In genomic region chr4:113610542-113610941, GRCh38 we compare ENCODE assay signal across 17 cellular contexts.
DNase-seq lines count a peak whose midpoint lies in the region; ATAC-seq and TF ChIP-seq lines count a peak whose summit lies in the region.
"Had no signal": no experiment of that assay in that cellular context is flagged by ENCODE, and none has a peak within 500 bp of the region (broad histone marks: within the 10 kb centered on the region; RNA-seq: fewer than 3 reads in every experiment).

No MANE protein-coding gene starts in this region.

- H3K4me1 ChIP-seq in right atrium auricular region, result peaks cover 0 to 28% of the 10 kb centered on the region in 2 donors
- H3K4me1 ChIP-seq in OCI-LY1 (ENCODE audit: insufficient read depth, low read length, severe bottlenecking), result peaks cover 100% of the 10 kb centered on the region
- H3K4me1 ChIP-seq in stomach, result peaks cover 0 to 36% (median 15%) of the 10 kb centered on the region in 4 donors
- no peaks in the 10 kb centered on the region for H3K4me1 ChIP-seq in transverse colon

- no peaks in the 10 kb centered on the region for H3F3A ChIP-seq in OCI-LY1 (ENCODE audit: insufficient read depth, low read length)

- peak; percentile 53 for ATAC-seq in Right ventricle myocardium inferior
- no peak for ATAC-seq in left colon
- ATAC-seq in SK-N-SH treated with all-trans-retinoic acid at 6 μM for 48 hours, result no peak
- ATAC-seq: CD8-positive, alpha-beta T cell; HepG2 had no signal

- TF ChIP-seq POLR2A in stomach (IDR thresholded peaks at IDR 0.05), result no peak
- no peak for TF ChIP-seq POLR2A in transverse colon (IDR thresholded peaks at IDR 0.05)

- TF ChIP-seq EP300 in stomach (IDR thresholded peaks at IDR 0.05) (no peak), transverse colon (IDR thresholded peaks at IDR 0.05; ENCODE audit: low read depth) (no peak)

- H3K9me2 ChIP-seq in OCI-LY1 (ENCODE audit: low read depth, low read length), result no peaks in the 10 kb centered on the region

- H3K9ac ChIP-seq in OCI-LY1 (ENCODE audit: low read length), result peak overlapping the region; percentile 8
- H3K9ac ChIP-seq: KMS-11 had no signal

- H3K36me3 ChIP-seq in right atrium auricular region, result no peaks in the 10 kb centered on the region
- peaks cover 15% of the 10 kb centered on the region for H3K36me3 ChIP-seq in OCI-LY1 (ENCODE audit: insufficient read depth, low read length)
- peaks cover 0 to 16% (median 10%) of the 10 kb centered on the region in 4 donors for H3K36me3 ChIP-seq in stomach
- no peaks in the 10 kb centered on the region for H3K36me3 ChIP-seq in transverse colon
- H3K36me3 ChIP-seq: MG63 had no signal

- intact Hi-C loops in Right ventricle myocardium inferior (cut with DNase I), result no loop called here
- intact Hi-C loops in stomach (cut with DNase I; ENCODE audit: low total_unique reads), result no loop called here
- intact Hi-C loops in transverse colon (cut with DNase I; ENCODE audit: low total_unique reads), result no loop called here
- intact Hi-C loops in left colon (cut with DNase I, micrococcal nuclease), result no loop called here

- no peak overlapping the region for H3K4me3 ChIP-seq in right atrium auricular region
- H3K4me3 ChIP-seq in OCI-LY1 (ENCODE audit: low read depth, low read length, poor library complexity, severe bottlenecking), result no peak overlapping the region
- H3K4me3 ChIP-seq in stomach, result no peak overlapping the region
- no peak overlapping the region for H3K4me3 ChIP-seq in transverse colon
- H3K4me3 ChIP-seq: MG63, PC-9, SK-N-MC had no signal

- H3K27me3 ChIP-seq in right atrium auricular region, result no peaks in the 10 kb centered on the region
- no peaks in the 10 kb centered on the region for H3K27me3 ChIP-seq in OCI-LY1 (ENCODE audit: insufficient read depth, low read length)
- no peaks in the 10 kb centered on the region for H3K27me3 ChIP-seq in stomach
- no peaks in the 10 kb centered on the region for H3K27me3 ChIP-seq in transverse colon
- H3K27me3 ChIP-seq: MG63 had no signal

- in situ Hi-C loops in transverse colon (cut with MboI; ENCODE audit: low pct_ligation_motif_present in 1 of 4, low pct_unique_long_range_greater_than_20kb in 1 of 4, low sequenced_read_pairs in 3 of 4), result no loop called here

- H3K4me2 ChIP-seq in OCI-LY1 (ENCODE audit: low read length), result peak overlapping the region; percentile 49
- H3K4me2 ChIP-seq: KMS-11, PC-9 had no signal

- TF ChIP-seq CTCF in right atrium auricular region (IDR thresholded peaks at IDR 0.05) (no peak), OCI-LY1 (IDR thresholded peaks at IDR 0.05; ENCODE audit: low read length) (no peak), stomach (IDR thresholded peaks at IDR 0.05) (no peak), transverse colon (IDR thresholded peaks at IDR 0.05) (no peak)

- H3K9me3 ChIP-seq in right atrium auricular region, result no peaks in the 10 kb centered on the region
- H3K9me3 ChIP-seq in OCI-LY1 (ENCODE audit: low read length), result no peaks in the 10 kb centered on the region
- H3K9me3 ChIP-seq in stomach, result no peaks in the 10 kb centered on the region
- no peaks in the 10 kb centered on the region for H3K9me3 ChIP-seq in transverse colon
- H3K9me3 ChIP-seq: MG63 had no signal

- WGBS in stomach, 5 donors, result 34 to 51% (median 41%) methylated on average over 3 of the region's 3 CpGs
- 93 to 94% methylated on average over 3 of the region's 3 CpGs for WGBS in transverse colon (ENCODE audit: low coverage in 1 of 2), 2 donors

- DNase-seq in Right ventricle myocardium inferior (ENCODE audit: missing footprints), result peak; percentile 51
- no peak for DNase-seq in right atrium auricular region (ENCODE audit: low spot score)
- peak; percentile 28 for DNase-seq in NCI-H1436 (lab: John Stamatoyannopoulos, UW)
- peak; percentile 28 for DNase-seq in stomach
- DNase-seq in transverse colon, result no peak
- no peak for DNase-seq in left colon
- DNase-seq: CD8-positive, alpha-beta T cell; EL; MG63; NCI-H146; NCI-H526; PC-9 had no signal

- H2AFZ ChIP-seq in OCI-LY1 (ENCODE audit: low read length), result no peak overlapping the region
- H2AFZ ChIP-seq: PC-9 had no signal

- H3K27ac ChIP-seq in right atrium auricular region (peak overlapping the region in 1 of 2 donors; percentile 54), OCI-LY1 (ENCODE audit: low read depth, low read length, poor library complexity, severe bottlenecking) (peak overlapping the region; percentile 84), stomach (no peak overlapping the region), transverse colon (no peak overlapping the region)
- H3K27ac ChIP-seq: KMS-11, PC-9, SK-N-MC had no signal

- H3K79me2 ChIP-seq in OCI-LY1 (ENCODE audit: insufficient read depth, low read length), result peaks cover 14% of the 10 kb centered on the region; the same call in 1 of the 2 replicates

- no peaks in the 10 kb centered on the region for H4K20me1 ChIP-seq in OCI-LY1 (ENCODE audit: insufficient read depth, low read length)

TF ChIP-seq in SK-N-SH treated with all-trans-retinoic acid at 6 μM for 48 hours, 23 proteins besides CTCF, POLR2A, EP300 and RAD21:
- TF ChIP-seq PPARA (CRISPR knock-in tag; IDR thresholded peaks at IDR 0.05; ENCODE audit: borderline replicate concordance) (no peak), TOX (CRISPR knock-in tag; IDR thresholded peaks at IDR 0.05; ENCODE audit: borderline replicate concordance) (no peak), CSRNP3 (CRISPR knock-in tag; IDR thresholded peaks at IDR 0.05) (no peak), TSHZ2 (CRISPR knock-in tag; IDR thresholded peaks at IDR 0.05) (no peak), OSR1 (CRISPR knock-in tag; IDR thresholded peaks at IDR 0.05) (no peak), ISL1 (CRISPR knock-in tag; IDR thresholded peaks at IDR 0.05) (no peak)
TF ChIP-seq in SK-N-SH treated with all-trans-retinoic acid at 6 μM for 48 hours: peak in this region for 0.

Comparison
In these comparisons a context has a peak if more than half of its experiments do, and no peak if none do; other contexts are left out.
1. DNase-seq: peak in Right ventricle myocardium inferior (single experiment), NCI-H1436 (single experiment) and stomach (single experiment); none in right atrium auricular region (single experiment), transverse colon (single experiment) and left colon (0 of 2).